ENCODE assay signal across 21 cellular contexts in genomic region chr20:16703570-16703969, GRCh38. TPM values are rescaled to one million over a fixed set of nuclear protein-coding genes. Genes with fewer than 3 reads are reported as not detected.
"Had no signal": no experiment of that assay in that cellular context is flagged by ENCODE, and none has a peak within 500 bp of the region (broad histone marks: within the 10 kb centered on the region; RNA-seq: fewer than 3 reads in every experiment).

No MANE protein-coding gene starts in this region.

- DNase-seq: KBM-7, MV-4-11, NCI-H1048, NCI-H1436, NCI-H1694, NCI-H187 treated with DMSO at 0.1 percent for 48 hours, NCI-H2029 treated with DMSO at 0.1 percent for 48 hours, NCI-H2171, NCI-H226, NCI-H446, NCI-H510A, NCI-H524 treated with DMSO at 0.1 percent for 48 hours, NCI-H82, RPMI8226, SHP77 treated with DMSO at 0.1 percent for 48 hours, SJCRH30, T-helper 1 cell had no signal

- H3K9me3 ChIP-seq: SJCRH30 had no signal

- ATAC-seq: SK-N-SH treated with all-trans-retinoic acid at 6 μM for 48 hours had no signal

- H3K4me1 ChIP-seq: SJCRH30 had no signal

- H3K36me3 ChIP-seq: SJCRH30 had no signal

- H3K4me3 ChIP-seq: SJCRH30 had no signal

- H3K27ac ChIP-seq: SJCRH30 had no signal

RNA-seq across cellular contexts. Expression of gene OTOR, which starts 44.6 kb away (rescaled TPM):
- total RNA-seq: HT-29, LHCN-M2, MCF 10A, SJCRH30 had no signal
